ENCODE assay signal across 8 cellular contexts in the genomic region with DNA sequence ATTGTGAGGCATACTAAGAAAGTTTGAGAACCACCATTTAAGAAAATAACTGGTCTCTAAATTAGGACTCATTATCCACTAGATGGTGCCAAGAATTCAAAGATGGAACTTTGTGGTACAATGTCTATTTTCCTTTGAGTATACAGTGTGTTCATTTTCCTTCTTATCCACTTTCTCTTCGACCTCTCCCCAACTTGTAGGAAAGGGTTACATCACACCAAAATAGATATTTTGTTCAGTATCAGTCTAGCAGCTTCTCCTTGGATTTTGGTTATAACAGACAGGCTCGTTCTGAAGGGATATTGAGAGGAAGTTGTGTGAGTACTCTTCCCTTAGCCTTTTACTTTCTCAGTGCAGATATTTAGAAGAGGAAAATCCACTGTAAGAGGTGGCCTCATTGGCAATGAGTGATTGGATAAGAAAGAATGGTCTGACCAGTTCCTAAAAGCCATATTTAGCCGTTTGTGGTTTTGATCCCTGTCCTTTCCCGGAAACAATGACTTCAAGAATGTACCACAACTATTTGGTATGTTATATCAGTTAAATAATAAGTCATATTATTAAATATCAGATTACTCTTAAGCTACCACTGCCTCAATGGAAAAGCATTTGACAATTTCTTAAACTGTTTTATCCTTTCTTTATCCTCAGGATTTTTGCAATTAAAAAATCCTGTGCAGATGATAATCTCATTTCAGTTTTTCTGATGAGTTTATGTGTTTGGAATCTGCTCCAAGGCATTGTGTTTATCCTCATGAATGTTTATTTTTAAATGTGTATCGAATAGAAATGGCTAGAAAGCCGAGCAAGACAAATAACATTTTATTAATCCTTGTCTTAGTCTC.
DNase-seq lines count a peak whose midpoint lies in the region; ATAC-seq and TF ChIP-seq lines count a peak whose summit lies in the region.

No MANE protein-coding gene starts in this region.

- no peak overlapping the region for H3K27ac Mint-ChIP-seq in activated naive CD4-positive, alpha-beta T cell treated with anti-CD3 and anti-CD28 coated beads, Interleukin-2, amount 50 U/mL, for 24 hours
- H3K27ac Mint-ChIP-seq in natural killer cell (no peak overlapping the region), CD14-positive monocyte (no peak overlapping the region)

- ATAC-seq in natural killer cell, result peak in 2 of 3 donors; percentile 54 to 62

- TF ChIP-seq CTCF in KMS-11 (conservative IDR thresholded peaks at IDR 0.05; ENCODE audit: low read depth, low read length), result peak; percentile 60
- TF ChIP-seq CTCF in natural killer cell (IDR thresholded peaks at IDR 0.05), result peak; percentile 64
- no peak for TF ChIP-seq CTCF in CD14-positive monocyte (IDR thresholded peaks at IDR 0.05)

- H3K27ac ChIP-seq in KMS-11 (no peak overlapping the region), epithelial cell of prostate (peak overlapping the region; percentile 82)

- H2AFZ ChIP-seq in KMS-11 (ENCODE audit: low read depth), result peak overlapping the region; percentile 16

- no peaks in the 10 kb centered on the region for H3K9me3 Mint-ChIP-seq in activated naive CD4-positive, alpha-beta T cell treated with anti-CD3 and anti-CD28 coated beads, Interleukin-2, amount 50 U/mL, for 24 hours
- H3K9me3 Mint-ChIP-seq in natural killer cell, result no peaks in the 10 kb centered on the region
- no peaks in the 10 kb centered on the region for H3K9me3 Mint-ChIP-seq in CD14-positive monocyte

- no peaks in the 10 kb centered on the region for H3K27me3 ChIP-seq in KMS-11 (ENCODE audit: insufficient read depth, low read depth)

- no peak overlapping the region for H3K9ac ChIP-seq in KMS-11

- no peak for DNase-seq in activated naive CD4-positive, alpha-beta T cell (lab: John Stamatoyannopoulos, UW)
- DNase-seq in SW480 (ENCODE audit: low spot score), result peak; percentile 96
- peak; percentile 73 for DNase-seq in epithelial cell of prostate (ENCODE audit: low read depth, low spot score)
- no peak for DNase-seq in natural killer cell
- no peak for DNase-seq in NCI-H1436 treated with DMSO at 0.1 percent for 48 hours (lab: John Stamatoyannopoulos, UW)
- DNase-seq in CD14-positive monocyte (ENCODE audit: low spot score), result no peak

- intact Hi-C loops in natural killer cell (cut with micrococcal nuclease) (loop anchor here (1.0 kb wide), 3 partner anchors 146 to 247 kb away; no protein-coding TSS in a partner anchor), CD14-positive monocyte (cut with micrococcal nuclease) (no loop called here)

- no peaks in the 10 kb centered on the region for H3K27me3 Mint-ChIP-seq in activated naive CD4-positive, alpha-beta T cell treated with anti-CD3 and anti-CD28 coated beads, Interleukin-2, amount 50 U/mL, for 24 hours
- H3K27me3 Mint-ChIP-seq in natural killer cell (ENCODE audit: low read depth in 2 of 2), result peaks cover 5 to 6% of the 10 kb centered on the region in 2 donors
- H3K27me3 Mint-ChIP-seq in CD14-positive monocyte (ENCODE audit: low read depth in 3 of 3), result peaks cover 0 to 10% (median 5%) of the 10 kb centered on the region in 3 donors

- H3K4me2 ChIP-seq in KMS-11, result peak overlapping the region; percentile 47

- peaks cover 17% of the 10 kb centered on the region for H3K4me1 Mint-ChIP-seq in activated naive CD4-positive, alpha-beta T cell treated with anti-CD3 and anti-CD28 coated beads, Interleukin-2, amount 50 U/mL, for 24 hours
- peaks cover 15 to 20% of the 10 kb centered on the region in 2 donors for H3K4me1 Mint-ChIP-seq in natural killer cell
- H3K4me1 Mint-ChIP-seq in CD14-positive monocyte, result peaks cover 24% of the 10 kb centered on the region

- H4K20me1 ChIP-seq in KMS-11 (ENCODE audit: insufficient read depth), result no peaks in the 10 kb centered on the region

- no peaks in the 10 kb centered on the region for H3K79me2 ChIP-seq in KMS-11 (ENCODE audit: insufficient read depth, low read depth)

- no peaks in the 10 kb centered on the region for H3K36me3 Mint-ChIP-seq in activated naive CD4-positive, alpha-beta T cell treated with anti-CD3 and anti-CD28 coated beads, Interleukin-2, amount 50 U/mL, for 24 hours
- H3K36me3 Mint-ChIP-seq in natural killer cell (no peaks in the 10 kb centered on the region), CD14-positive monocyte (no peaks in the 10 kb centered on the region)

- no peak overlapping the region for H3K4me3 ChIP-seq in KMS-11 (IDR thresholded peaks at IDR 0.05; ENCODE audit: insufficient read depth, low read depth, low read length)

- no peaks in the 10 kb centered on the region for H3K36me3 ChIP-seq in KMS-11 (ENCODE audit: insufficient read depth)

- H3K4me1 ChIP-seq in KMS-11 (ENCODE audit: low read depth, poor library complexity, severe bottlenecking), result peaks cover 39% of the 10 kb centered on the region

- H3K4me3 Mint-ChIP-seq in activated naive CD4-positive, alpha-beta T cell treated with anti-CD3 and anti-CD28 coated beads, Interleukin-2, amount 50 U/mL, for 24 hours, result peak overlapping the region; percentile 66
- H3K4me3 Mint-ChIP-seq in natural killer cell (peak overlapping the region; percentile 22), CD14-positive monocyte (peak overlapping the region in 1 of 2 donors; percentile 80)

Comparison
In these comparisons a context has a peak if more than half of its experiments do, and no peak if none do; other contexts are left out.
1. DNase-seq: peak in SW480 (single experiment) and epithelial cell of prostate (single experiment); none in activated naive CD4-positive, alpha-beta T cell (0 of 4), natural killer cell (single experiment), NCI-H1436 treated with DMSO at 0.1 percent for 48 hours (single experiment) and CD14-positive monocyte (single experiment).